In genomic region chr2:212538156-212539144, GRCh38 we compare ENCODE assay signal across 8 cellular contexts. TPM values are rescaled to one million over a fixed set of nuclear protein-coding genes. Genes with fewer than 3 reads are reported as not detected.
DNase-seq lines count a peak whose midpoint lies in the region; ATAC-seq, FAIRE-seq and TF ChIP-seq lines count a peak whose summit lies in the region.

Gene ERBB4, minus strand, starts transcription at chr2:212538802. Its CDS starts 272 bp downstream, at chr2:212538530.

- 4% methylated on average over 50 of the region's 82 CpGs for WGBS in A549 (ENCODE audit: missing lambda C conversion rate)
- 1% methylated on average over 81 of the region's 82 CpGs for WGBS in prostate gland

- peak; percentile 25 to 42; a peak in 4 of 6 replicates for ATAC-seq in A549
- peak; percentile 33 for ATAC-seq in GM19035 (IDR thresholded peaks at IDR 0.05; ENCODE audit: unreplicated experiment)
- no peak for ATAC-seq in HG02678 (IDR thresholded peaks at IDR 0.05; ENCODE audit: unreplicated experiment)

- H3K4me1 ChIP-seq in A549 (peaks cover 11% of the 10 kb centered on the region; the same call in 2 of the 3 replicates), right atrium auricular region (peaks cover 0 to 36% of the 10 kb centered on the region in 2 donors), prostate gland (replicated peaks) (no peaks in the 10 kb centered on the region)

- H3K27ac ChIP-seq in A549 (0 out of 6 replicates have a peak within 1 kb of the TSS, but pooled peaks of 1 of the 2 experiments have one; percentile 44), right atrium auricular region (peak within 1 kb of the TSS; percentile 81 to 83), prostate gland (peak within 1 kb of the TSS; percentile 11 to 43)

- H3K9me3 ChIP-seq in A549 (no peaks in the 10 kb centered on the region), right atrium auricular region (no peaks in the 10 kb centered on the region), prostate gland (no peaks in the 10 kb centered on the region)

- TF ChIP-seq POLR2A in A549 (IDR thresholded peaks at IDR 0.05; ENCODE audit: low read length), result no peak
- no peak for TF ChIP-seq POLR2A in prostate gland (IDR thresholded peaks at IDR 0.05)

- H3K4me2 ChIP-seq in A549, result peak within 1 kb of the TSS; percentile 94

- H3K36me3 ChIP-seq in right atrium auricular region (no peaks in the 10 kb centered on the region), prostate gland (no peaks in the 10 kb centered on the region)

- H3K4me3 Mint-ChIP-seq in activated T-helper 1 cell treated with anti-CD3 and anti-CD28 coated beads, Interleukin-12 subunit alpha, Interleukin-12 subunit beta, Interleukin-2, Interleukin-4 antibody, amounts not matched to agents 30 ng/mL and 10 ng/mL and 1 ng/mL, durations not matched to agents 14 hours and 24 hours and 36 hours, result peak within 1 kb of the TSS; percentile 26

- peaks cover 61% of the 10 kb centered on the region for H3K27me3 Mint-ChIP-seq in activated T-helper 1 cell treated with anti-CD3 and anti-CD28 coated beads, Interleukin-12 subunit alpha, Interleukin-12 subunit beta, Interleukin-2, Interleukin-4 antibody, amounts not matched to agents 30 ng/mL and 10 ng/mL and 1 ng/mL, durations not matched to agents 14 hours and 24 hours and 36 hours (ENCODE audit: insufficient read depth)

- no peak within 1 kb of the TSS for H3K27ac Mint-ChIP-seq in activated T-helper 1 cell treated with anti-CD3 and anti-CD28 coated beads, Interleukin-12 subunit alpha, Interleukin-12 subunit beta, Interleukin-2, Interleukin-4 antibody, amounts not matched to agents 30 ng/mL and 10 ng/mL and 1 ng/mL, durations not matched to agents 14 hours and 24 hours and 36 hours

- TF ChIP-seq CTCF in A549 (IDR thresholded peaks at IDR 0.05), result no peak
- no peak for TF ChIP-seq CTCF in right atrium auricular region (IDR thresholded peaks at IDR 0.05)
- TF ChIP-seq CTCF in prostate gland (IDR thresholded peaks at IDR 0.05), result no peak

- H3K4me3 ChIP-seq in A549 (peak within 1 kb of the TSS; percentile 50), right atrium auricular region (peak within 1 kb of the TSS; percentile 63 to 66), prostate gland (peak within 1 kb of the TSS; percentile 46 to 57)

- CTCF ChIA-PET in A549 (lab: Yijun Ruan, JAX), result interaction anchor here (0.7 kb wide), 1 partner anchor 1052 kb away, joined by 3 read pairs; no protein-coding TSS in a partner anchor

- H3K27me3 ChIP-seq in right atrium auricular region (no peaks in the 10 kb centered on the region), prostate gland (replicated peaks; ENCODE audit: insufficient read depth) (no peaks in the 10 kb centered on the region)

- no peak for FAIRE-seq in A549 (lab: Jason Lieb, UNC)

- intact Hi-C loops in activated T-helper 1 cell treated with anti-CD3 and anti-CD28 coated beads, Interleukin-12 subunit alpha, Interleukin-12 subunit beta, Interleukin-2, Interleukin-4 antibody, amounts not matched to agents 30 ng/mL and 10 ng/mL and 1 ng/mL, durations not matched to agents 14 hours and 24 hours and 36 hours (cut with micrococcal nuclease), result no loop called here
- intact Hi-C loops in prostate gland (cut with DNase I), result no loop called here

- TF ChIP-seq RAD21 in A549 (conservative IDR thresholded peaks at IDR 0.05 in 1 of 2, IDR thresholded peaks at IDR 0.05 in 1 of 2), result no peak

- TF ChIP-seq EP300 in A549 (IDR thresholded peaks at IDR 0.05), result no peak

- no peaks in the 10 kb centered on the region for H3K9me3 Mint-ChIP-seq in activated T-helper 1 cell treated with anti-CD3 and anti-CD28 coated beads, Interleukin-12 subunit alpha, Interleukin-12 subunit beta, Interleukin-2, Interleukin-4 antibody, amounts not matched to agents 30 ng/mL and 10 ng/mL and 1 ng/mL, durations not matched to agents 14 hours and 24 hours and 36 hours

- H3K4me1 Mint-ChIP-seq in activated T-helper 1 cell treated with anti-CD3 and anti-CD28 coated beads, Interleukin-12 subunit alpha, Interleukin-12 subunit beta, Interleukin-2, Interleukin-4 antibody, amounts not matched to agents 30 ng/mL and 10 ng/mL and 1 ng/mL, durations not matched to agents 14 hours and 24 hours and 36 hours (ENCODE audit: low read depth), result peaks cover 4% of the 10 kb centered on the region

- no peak for DNase-seq in A549 (ENCODE audit: low read depth in 1 of 2, low spot score in 1 of 2)
- no peak for DNase-seq in activated T-helper 1 cell treated with anti-CD3 and anti-CD28 coated beads, Interleukin-12 subunit alpha, Interleukin-12 subunit beta, Interleukin-2, Interleukin-4 antibody, amounts not matched to agents 30 ng/mL and 10 ng/mL and 1 ng/mL, durations not matched to agents 14 hours and 24 hours and 36 hours (ENCODE audit: low spot score)
- DNase-seq in right atrium auricular region (ENCODE audit: low spot score), result no peak
- DNase-seq in prostate gland (ENCODE audit: low spot score), result peak; percentile 11
- DNase-seq in inferior parietal cortex (ENCODE audit: extremely low spot score), result no peak
- no peak for DNase-seq in stimulated activated CD4-positive, alpha-beta T cell treated with anti-CD3 and anti-CD28 coated beads, Interleukin-4, amount 100 ng/mL, for 24 hours

- H3K36me3 Mint-ChIP-seq in activated T-helper 1 cell treated with anti-CD3 and anti-CD28 coated beads, Interleukin-12 subunit alpha, Interleukin-12 subunit beta, Interleukin-2, Interleukin-4 antibody, amounts not matched to agents 30 ng/mL and 10 ng/mL and 1 ng/mL, durations not matched to agents 14 hours and 24 hours and 36 hours (ENCODE audit: low read depth), result peaks cover 2% of the 10 kb centered on the region

- POLR2A ChIA-PET in A549 (lab: Yijun Ruan, JAX), result no interaction called here

TF ChIP-seq in A549, 52 proteins besides CTCF, POLR2A, EP300 and RAD21:
- TF ChIP-seq TP53 (CRISPR knock-in tag; IDR thresholded peaks at IDR 0.05) (no peak), ZNF302 (CRISPR knock-in tag; IDR thresholded peaks at IDR 0.05) (no peak), ZSCAN20 (CRISPR knock-in tag; IDR thresholded peaks at IDR 0.05) (no peak), CEBPB (IDR thresholded peaks at IDR 0.05) (no peak), PBX3 (IDR thresholded peaks at IDR 0.05) (no peak), HES2 (IDR thresholded peaks at IDR 0.05) (no peak), PHF8 (IDR thresholded peaks at IDR 0.05; ENCODE audit: borderline replicate concordance, low read depth) (no peak), MAZ (IDR thresholded peaks at IDR 0.05; ENCODE audit: borderline replicate concordance, low read depth, low read length) (no peak), ZC3H11A (IDR thresholded peaks at IDR 0.05) (no peak), EHF (CRISPR knock-in tag; IDR thresholded peaks at IDR 0.05) (no peak), MAFK (IDR thresholded peaks at IDR 0.05; ENCODE audit: partially characterized antibody) (no peak), HOXB13 (CRISPR knock-in tag; IDR thresholded peaks at IDR 0.05; ENCODE audit: low read depth) (no peak), BCL3 (IDR thresholded peaks at IDR 0.05) (no peak), HDAC2 (IDR thresholded peaks at IDR 0.05) (no peak), RNF2 (IDR thresholded peaks at IDR 0.05; ENCODE audit: borderline replicate concordance, low read depth) (no peak), CHD4 (IDR thresholded peaks at IDR 0.05; ENCODE audit: borderline replicate concordance) (no peak), NFE2L2 (conservative IDR thresholded peaks at IDR 0.05; ENCODE audit: low read length) (no peak), POLR2AphosphoS2 (conservative IDR thresholded peaks at IDR 0.05; ENCODE audit: low read length) (no peak), RFX5 (IDR thresholded peaks at IDR 0.05) (no peak), CBX2 (IDR thresholded peaks at IDR 0.05; ENCODE audit: borderline replicate concordance, low read depth) (no peak)

RNA-seq across cellular contexts. Expression of gene ERBB4, which starts in this region (rescaled TPM):
- polyA plus RNA-seq in A549 (2011; rRNA removed) (not detected in 2 replicates), A549 (2017; fragmentation: RNase III; extraction: RNeasy Plus Mini Kit Qiagen cat#74134 plus additional on column Dnase treatment) (not detected in 3 replicates)
- polyA plus RNA-seq in A549 (2012; cell fraction: cytosol; rRNA removed), result not detected in 2 replicates
- not detected in 2 replicates for polyA plus RNA-seq in A549 (2012; cell fraction: nucleus; rRNA removed)
- polyA minus RNA-seq in A549 (2011; rRNA and poly(A)+ RNA removed), result not detected in 2 replicates
- not detected in 2 replicates for total RNA-seq in activated T-helper 1 cell treated with anti-CD3 and anti-CD28 coated beads, Interleukin-12 subunit alpha, Interleukin-12 subunit beta, Interleukin-2, Interleukin-4 antibody, amounts not matched to agents 30 ng/mL and 10 ng/mL and 1 ng/mL, durations not matched to agents 14 hours and 24 hours and 36 hours
- total RNA-seq in right atrium auricular region (10 to 100 TPM; 12.4 to 22.4 TPM), prostate gland (10 to 100 TPM in 1 of 2 donors, 1 to 10 TPM in 1; 1.0 to 32.8 TPM)

Comparison
In these comparisons a context has a peak if more than half of its experiments do, and no peak if none do; other contexts are left out.
1. Peak in ATAC-seq, H3K4me3 ChIP-seq and H3K4me2 ChIP-seq in A549; RNA of the gene not detected or under 1 TPM.